21 cellular contexts compared by ENCODE assay signal in the genomic region with DNA sequence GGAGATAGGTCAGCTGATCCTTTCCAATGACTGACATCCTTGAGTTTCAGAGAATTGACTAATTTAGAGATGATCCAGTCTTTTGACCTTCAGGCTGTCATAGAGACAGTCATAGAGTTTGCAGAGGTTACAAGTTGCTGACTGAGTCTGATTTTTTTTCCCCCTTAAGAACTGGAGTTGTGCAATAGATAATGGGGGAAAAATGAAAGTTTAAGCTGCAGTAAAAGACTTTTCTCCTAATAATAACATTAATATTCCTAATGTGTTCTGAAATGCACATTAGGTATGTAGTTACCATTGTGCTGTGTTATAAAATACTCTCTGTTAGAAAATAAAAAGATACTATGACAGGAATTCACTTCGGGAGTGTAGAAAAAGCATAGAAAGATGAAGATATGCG.
"Had no signal": no experiment of that assay in that cellular context is flagged by ENCODE, and none has a peak within 500 bp of the region (broad histone marks: within the 10 kb centered on the region; RNA-seq: fewer than 3 reads in every experiment).

No MANE protein-coding gene starts in this region.

- ATAC-seq: esophagus mucosa; foreskin keratinocyte; lower lobe of right lung; stimulated activated naive CD8-positive, alpha-beta T cell treated with anti-CD3 and anti-CD28 coated beads, Interleukin-15, Interleukin-2, amounts not matched to agents 100 U/mL and 50 U/mL, for 24 hours; T-cell had no signal

- H3K4me1 Mint-ChIP-seq: activated B cell treated with CpG ODN at 0.5 μM for 24 hours; activated CD4-positive, alpha-beta memory T cell treated with anti-CD3 and anti-CD28 coated beads, Interleukin-2, amount 10 ng/mL, durations not matched to agents 7 days and 5 days; T-cell had no signal

- H3K4me1 ChIP-seq: ascending aorta, foreskin keratinocyte, lower lobe of right lung, tibial artery, uterus had no signal

- H3K4me3 ChIP-seq: ascending aorta, lower lobe of right lung, tibial artery, uterus had no signal

- H3K27ac ChIP-seq: ascending aorta, foreskin keratinocyte, lower lobe of right lung, tibial artery, uterus had no signal

- H3K4me3 Mint-ChIP-seq: activated B cell treated with CpG ODN at 0.5 μM for 24 hours; activated CD4-positive, alpha-beta memory T cell treated with anti-CD3 and anti-CD28 coated beads, Interleukin-2, amount 10 ng/mL, durations not matched to agents 7 days and 5 days; activated naive CD4-positive, alpha-beta T cell treated with anti-CD3 and anti-CD28 coated beads for 36 hours; neural crest cell; T-cell had no signal

- H3K36me3 ChIP-seq: ascending aorta, lower lobe of right lung, tibial artery had no signal

- H3K27me3 Mint-ChIP-seq: activated B cell treated with CpG ODN at 0.5 μM for 24 hours; activated CD4-positive, alpha-beta memory T cell treated with anti-CD3 and anti-CD28 coated beads, Interleukin-2, amount 10 ng/mL, durations not matched to agents 7 days and 5 days; progenitor cell of endocrine pancreas; T-cell had no signal

- H3K36me3 Mint-ChIP-seq: T-cell had no signal

- H3K27me3 ChIP-seq: ascending aorta, foreskin keratinocyte, tibial artery, uterus had no signal

- H3K9me3 ChIP-seq: ascending aorta, lower lobe of right lung, tibial artery, uterus had no signal

- DNase-seq: activated B cell treated with CpG ODN at 0.5 μM for 24 hours; activated CD4-positive, alpha-beta memory T cell treated with anti-CD3 and anti-CD28 coated beads, Interleukin-2, amount 10 ng/mL, durations not matched to agents 7 days and 5 days; activated CD4-positive, alpha-beta T cell treated with anti-CD3 and anti-CD28 coated beads for 4 hours; activated naive CD4-positive, alpha-beta T cell treated with anti-CD3 and anti-CD28 coated beads for 36 hours; activated T-cell treated with anti-CD3 and anti-CD28 coated beads, Interleukin-2, amount 50 U/mL, for 1 hour; cortex of kidney; foreskin keratinocyte; glutamatergic neuron; hypothalamus; lower lobe of right lung; stimulated activated CD4-positive, alpha-beta T cell treated with anti-CD3 and anti-CD28 coated beads, Interleukin-2, amount 100 ng/mL, for 24 hours; stimulated activated naive CD8-positive, alpha-beta T cell treated with anti-CD3 and anti-CD28 coated beads, Interleukin-15, Interleukin-2, amounts not matched to agents 100 U/mL and 50 U/mL, for 24 hours; substantia nigra; T-cell; tibial artery; uterus had no signal

- H3K27ac Mint-ChIP-seq: activated B cell treated with CpG ODN at 0.5 μM for 24 hours; activated CD4-positive, alpha-beta memory T cell treated with anti-CD3 and anti-CD28 coated beads, Interleukin-2, amount 10 ng/mL, durations not matched to agents 7 days and 5 days; activated naive CD4-positive, alpha-beta T cell treated with anti-CD3 and anti-CD28 coated beads for 36 hours; activated T-helper 2 cell treated with anti-CD3 and anti-CD28 coated beads, Interferon-gamma antibody, Interleukin-2, Interleukin-4, amounts not matched to agents 10 μg/mL and 5 μg/mL and 100 μg/mL, durations not matched to agents 14 hours and 24 hours and 36 hours; progenitor cell of endocrine pancreas; T-cell had no signal
